Comparison of ENCODE assay signal across 8 cellular contexts in the genomic region with DNA sequence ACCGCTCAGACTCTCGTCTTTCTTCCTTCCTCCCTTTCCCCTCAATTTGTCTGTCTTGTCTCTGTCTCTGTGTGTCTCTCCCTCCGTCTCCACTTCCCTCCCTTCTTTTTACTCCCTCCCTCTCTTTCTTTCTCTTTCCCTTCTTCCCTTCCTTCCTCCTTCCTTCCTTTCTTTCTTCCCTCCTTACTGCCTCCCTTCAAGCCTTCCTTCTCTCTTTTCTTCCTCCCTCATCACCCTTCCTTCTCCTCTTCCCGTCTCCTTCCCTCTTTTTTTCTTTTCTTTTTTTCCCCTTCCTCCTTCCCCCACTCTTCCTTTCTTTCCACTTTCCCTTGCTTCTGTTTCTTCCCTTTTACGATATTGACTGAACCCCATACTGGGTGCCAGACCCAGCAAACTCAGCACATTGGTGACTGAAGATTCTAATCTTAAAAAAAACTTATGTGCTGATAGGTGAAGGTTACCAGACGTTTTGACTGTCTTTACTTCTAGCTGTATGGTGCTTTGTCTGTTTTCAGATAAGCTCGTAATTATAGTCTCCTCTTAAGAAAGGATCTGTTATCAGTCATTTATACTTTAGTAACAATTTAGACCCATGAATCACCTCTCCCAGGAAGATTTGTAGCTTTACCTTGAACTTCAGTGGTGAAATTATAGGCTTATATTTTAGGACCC. TPM values are rescaled to one million over a fixed set of nuclear protein-coding genes. Genes with fewer than 3 reads are reported as not detected.
DNase-seq lines count a peak whose midpoint lies in the region; ATAC-seq and TF ChIP-seq lines count a peak whose summit lies in the region.

No MANE protein-coding gene starts in this region.

- H3K27me3 Mint-ChIP-seq in endothelial cell (ENCODE audit: unreplicated experiment) = peaks cover 1% of the 10 kb centered on the region

- H3K27ac ChIP-seq in OCI-LY7 (ENCODE audit: low read depth, low read length, poor library complexity, severe bottlenecking) = no peak overlapping the region

- peak overlapping the region; percentile 94 for H2AFZ ChIP-seq in OCI-LY7 (ENCODE audit: low read length)

- H3K4me3 Mint-ChIP-seq in endothelial cell (ENCODE audit: unreplicated experiment) = peak overlapping the region; percentile 92

- peaks cover 21% of the 10 kb centered on the region for H3K4me1 Mint-ChIP-seq in endothelial cell (ENCODE audit: unreplicated experiment)

- peaks cover 27% of the 10 kb centered on the region for H3K4me1 ChIP-seq in OCI-LY7 (ENCODE audit: insufficient read depth, low read length, poor library complexity, severe bottlenecking)

- H3K36me3 ChIP-seq in OCI-LY7 (ENCODE audit: insufficient read depth, low read length) = peaks cover 31% of the 10 kb centered on the region

- H4K20me1 ChIP-seq in OCI-LY7 (ENCODE audit: insufficient read depth, low read length) = peaks cover 31% of the 10 kb centered on the region

- CTCF ChIA-PET in OCI-LY7 (lab: Charles Lee; ENCODE audit: unreplicated experiment) = no interaction called here

- peak overlapping the region; percentile 84 for H3K27ac Mint-ChIP-seq in endothelial cell (ENCODE audit: unreplicated experiment)

- no peaks in the 10 kb centered on the region for H3K9me3 ChIP-seq in OCI-LY7 (ENCODE audit: low read length)

- BruUV-seq in OCI-LY7 (replicated peaks; lab: Mats Ljungman, UMichigan) = TSS peak; percentile 97

- H3K4me3 ChIP-seq in OCI-LY7 (ENCODE audit: low read depth, low read length, poor library complexity, severe bottlenecking) (peak overlapping the region; percentile 56), retinal pigment epithelial cell (ENCODE audit: low read length) (peak overlapping the region; percentile 21)

- TF ChIP-seq CTCF in OCI-LY7 (conservative IDR thresholded peaks at IDR 0.05; ENCODE audit: low read length) = no peak
- TF ChIP-seq CTCF in endothelial cell (IDR thresholded peaks at IDR 0.05; ENCODE audit: unreplicated experiment) = no peak
- no peak for TF ChIP-seq CTCF in retinal pigment epithelial cell (conservative IDR thresholded peaks at IDR 0.05; ENCODE audit: low read depth, low read length)

- H3K4me2 ChIP-seq in OCI-LY7 (ENCODE audit: low read length) = peak overlapping the region; percentile 67

- DNase-seq in OCI-LY7 (ENCODE audit: low spot score) (no peak), endothelial cell (ENCODE audit: low spot score) (no peak), retinal pigment epithelial cell (ENCODE audit: low read depth) (no peak), NCI-H2171 (lab: John Stamatoyannopoulos, UW) (no peak), mucosa of gallbladder (ENCODE audit: low spot score) (no peak)

- H3K9me3 Mint-ChIP-seq in endothelial cell (ENCODE audit: unreplicated experiment) = no peaks in the 10 kb centered on the region

- H3K9me2 ChIP-seq in OCI-LY7 (ENCODE audit: insufficient read depth, low read length) = no peaks in the 10 kb centered on the region

- H3K79me2 ChIP-seq in OCI-LY7 (ENCODE audit: insufficient read depth, low read depth, low read length) = peaks cover 41% of the 10 kb centered on the region

- POLR2A ChIA-PET in OCI-LY7 (lab: Charles Lee) = interaction anchor here (0.5 to 0.9 kb wide), 5 partner anchors 9 to 407 kb away, joined by 3 to 4 read pairs (median 4); no protein-coding TSS in a partner anchor

- intact Hi-C loops in OCI-LY7 (cut with micrococcal nuclease; ENCODE audit: unreplicated experiment) = loop anchor here (5.0 to 10.0 kb wide), 5 partner anchors 157 to 373 kb away; a partner anchor contains a TSS

- peaks cover 21% of the 10 kb centered on the region for H3K36me3 Mint-ChIP-seq in endothelial cell (ENCODE audit: low read depth, unreplicated experiment)

- peak; percentile 2 for ATAC-seq in GM18498 (IDR thresholded peaks at IDR 0.05; ENCODE audit: unreplicated experiment)
- ATAC-seq in GM21723 (IDR thresholded peaks at IDR 0.05; ENCODE audit: unreplicated experiment) = no peak
- ATAC-seq in HG02981 (IDR thresholded peaks at IDR 0.05; ENCODE audit: unreplicated experiment) = no peak

RNA-seq across cellular contexts. Expression of a gene that starts 0.5 kb away (rescaled TPM):
- 78.5 and 90.0 TPM in 2 replicates for total RNA-seq in OCI-LY7 (2014; rRNA removed; shearing (Covaris generic))
- total RNA-seq in OCI-LY7 (2022) (105 and 106 TPM in 2 replicates), endothelial cell (ENCODE audit: unreplicated experiment) (112 TPM), mucosa of gallbladder (59.1 TPM)
